ENCODE assay signal across 2 cellular contexts in genomic region chr4:7341486-7342222, GRCh38.
TF ChIP-seq lines count a peak whose summit lies in the region.

No MANE protein-coding gene starts in this region.

TF ChIP-seq in HEK293, 187 proteins besides CTCF, POLR2A, EP300 and RAD21:
- TF ChIP-seq ZNF280D (tag by site-specific recombination; IDR thresholded peaks at IDR 0.05) (0 out of 2 replicates have a peak, but pooled peaks have one; percentile 63), HIC1 (tag by site-specific recombination; IDR thresholded peaks at IDR 0.05) (no peak), ZNF311 (tag by site-specific recombination; IDR thresholded peaks at IDR 0.05; ENCODE audit: borderline replicate concordance) (no peak), ZNF146 (tag by site-specific recombination; IDR thresholded peaks at IDR 0.05) (peak; percentile 89), ZNF19 (tag by site-specific recombination; IDR thresholded peaks at IDR 0.05; ENCODE audit: low read depth) (no peak), ZBTB1 (tag by site-specific recombination; IDR thresholded peaks at IDR 0.05) (no peak), ZNF2 (tag by site-specific recombination; IDR thresholded peaks at IDR 0.05) (no peak), ZNF621 (tag by site-specific recombination; IDR thresholded peaks at IDR 0.05) (no peak)

TF ChIP-seq in K562, 482 proteins besides CTCF, POLR2A, EP300 and RAD21:
- TF ChIP-seq HDAC3 (IDR thresholded peaks at IDR 0.05; ENCODE audit: borderline replicate concordance, partially characterized antibody) (no peak), ZNF146 (CRISPR knock-in tag; IDR thresholded peaks at IDR 0.05; ENCODE audit: unreplicated experiment) (peak; percentile 97), ARID1B (IDR thresholded peaks at IDR 0.05) (no peak), HINFP (tag; conservative IDR thresholded peaks at IDR 0.05; ENCODE audit: low read depth) (no peak), RBM25 (IDR thresholded peaks at IDR 0.05; ENCODE audit: low read depth, low read length, severe bottlenecking) (peak; percentile 83)
